ENCODE assay signal across 25 cellular contexts in genomic region chr15:81544385-81544784, GRCh38.
"Had no signal": no experiment of that assay in that cellular context is flagged by ENCODE, and none has a peak within 500 bp of the region (broad histone marks: within the 10 kb centered on the region; RNA-seq: fewer than 3 reads in every experiment).

No MANE protein-coding gene starts in this region.

- ATAC-seq: effector memory CD8-positive, alpha-beta T cell; esophagus mucosa; foreskin keratinocyte; gastrocnemius medialis; gastroesophageal sphincter; heart left ventricle; heart right ventricle had no signal

- H3K4me1 Mint-ChIP-seq: endodermal cell had no signal

- DNase-seq: colonic mucosa; cortex of kidney; dermis blood vessel endothelial cell; dorsolateral prefrontal cortex; effector CD4-positive, alpha-beta T cell; effector CD8-positive, alpha-beta T cell; effector memory CD4-positive, alpha-beta T cell; effector memory CD8-positive, alpha-beta T cell; endodermal cell; erythroblast; esophagus squamous epithelium; foreskin fibroblast; foreskin keratinocyte; foreskin melanocyte; gastrocnemius medialis; glutamatergic neuron; head of caudate nucleus; heart left ventricle; heart right ventricle had no signal

- H3K27ac ChIP-seq: colonic mucosa, coronary artery, dorsolateral prefrontal cortex, epithelial cell of prostate, esophagus muscularis mucosa, esophagus squamous epithelium, foreskin keratinocyte, gastrocnemius medialis, gastroesophageal sphincter, heart left ventricle, heart right ventricle had no signal

- H3K27me3 Mint-ChIP-seq: dendritic cell treated with granulocyte-macrophage colony-stimulating factor and Interleukin-4, amounts not matched to agents 40 ng/mL and 50 ng/mL, for 4 days had no signal

- H3K27me3 ChIP-seq: colonic mucosa, esophagus muscularis mucosa, esophagus squamous epithelium, gastrocnemius medialis, gastroesophageal sphincter, heart left ventricle, heart right ventricle had no signal

- H3K4me1 ChIP-seq: colonic mucosa, esophagus muscularis mucosa, esophagus squamous epithelium, foreskin keratinocyte, gastroesophageal sphincter, heart left ventricle had no signal

- H3K36me3 ChIP-seq: colonic mucosa, esophagus muscularis mucosa, esophagus squamous epithelium, gastrocnemius medialis, gastroesophageal sphincter, heart left ventricle, heart right ventricle had no signal

- H3K4me3 ChIP-seq: colonic mucosa, coronary artery, dorsolateral prefrontal cortex, esophagus muscularis mucosa, esophagus squamous epithelium, gastrocnemius medialis, gastroesophageal sphincter, heart left ventricle, heart right ventricle had no signal

- H3K27ac Mint-ChIP-seq: dendritic cell treated with granulocyte-macrophage colony-stimulating factor and Interleukin-4, amounts not matched to agents 40 ng/mL and 50 ng/mL, for 4 days; effector memory CD8-positive, alpha-beta T cell; endodermal cell had no signal

- H3K4me3 Mint-ChIP-seq: dendritic cell treated with granulocyte-macrophage colony-stimulating factor and Interleukin-4, amounts not matched to agents 40 ng/mL and 50 ng/mL, for 4 days; effector memory CD8-positive, alpha-beta T cell; endodermal cell had no signal

- H3K9me3 ChIP-seq: colonic mucosa, esophagus muscularis mucosa, esophagus squamous epithelium, gastrocnemius medialis, gastroesophageal sphincter had no signal

- H3K9me3 Mint-ChIP-seq: dendritic cell treated with granulocyte-macrophage colony-stimulating factor and Interleukin-4, amounts not matched to agents 40 ng/mL and 50 ng/mL, for 4 days; effector memory CD8-positive, alpha-beta T cell; endodermal cell had no signal
